Comparison of ENCODE assay signal across 17 cellular contexts in genomic region chr3:195180490-195181106, GRCh38.
A peak's percentile ranks its signal among the peaks of the same experiment; 100 is the strongest.
DNase-seq lines count a peak whose midpoint lies in the region; ATAC-seq, FAIRE-seq and TF ChIP-seq lines count a peak whose summit lies in the region.
"Had no signal": no experiment of that assay in that cellular context is flagged by ENCODE, and none has a peak within 500 bp of the region (broad histone marks: within the 10 kb centered on the region; RNA-seq: fewer than 3 reads in every experiment).

No MANE protein-coding gene starts in this region.

- BruUV-seq in HepG2 (replicated peaks; lab: Mats Ljungman, UMichigan), result no TSS peak

- TF ChIP-seq POLR2A in breast epithelium (IDR thresholded peaks at IDR 0.05) (no peak), HepG2 (IDR thresholded peaks at IDR 0.05; ENCODE audit: insufficient read depth in 1 of 2, low read depth in 2 of 2, low read length in 2 of 2) (no peak), spleen (IDR thresholded peaks at IDR 0.05) (no peak)

- TF ChIP-seq EP300 in Ishikawa (IDR thresholded peaks at IDR 0.05; ENCODE audit: borderline replicate concordance) (peak; percentile 34; the same call in 1 of the 2 replicates), HepG2 (IDR thresholded peaks at IDR 0.05; ENCODE audit: low read depth in 2 of 2, low read length in 2 of 2) (no peak), HepG2 (CRISPR knock-in tag; IDR thresholded peaks at IDR 0.05; ENCODE audit: borderline replicate concordance) (no peak)

- H2AFZ ChIP-seq in HepG2 (ENCODE audit: low read length), result no peak overlapping the region
- H2AFZ ChIP-seq: GM23248 had no signal

- WGBS in HepG2 (ENCODE audit: low lambda C conversion rate), result 88% methylated on average over 13 of the region's 17 CpGs
- WGBS in spleen, 5 donors, result 59 to 80% (median 69%) methylated on average over 15 to 17 of the region's 17 CpGs

- CTCF ChIA-PET in HepG2 (lab: Yijun Ruan, JAX; ENCODE audit: low intra/inter-chr PET ratio, low total read pairs), result no interaction called here

- no peak overlapping the region for H3K9ac ChIP-seq in HepG2 (ENCODE audit: insufficient read depth, low read depth, low read length)
- H3K9ac ChIP-seq: GM23248, KMS-11 had no signal

- no peaks in the 10 kb centered on the region for H3K36me3 ChIP-seq in breast epithelium
- H3K36me3 ChIP-seq in HepG2 (replicated peaks in 1 of 2; ENCODE audit: control insufficient read depth in 1 of 2, insufficient read depth in 2 of 2, low read length in 2 of 2), result no peaks in the 10 kb centered on the region; a peak in 2 of 5 replicates
- peaks cover 0 to under 1% (median 0%) of the 10 kb centered on the region in 6 donors for H3K36me3 ChIP-seq in spleen

- H3K9me3 ChIP-seq in breast epithelium (no peaks in the 10 kb centered on the region), HepG2 (ENCODE audit: low read length) (no peaks in the 10 kb centered on the region), spleen (no peaks in the 10 kb centered on the region)

- H3K79me2 ChIP-seq in HepG2 (ENCODE audit: insufficient read depth, low read length), result no peaks in the 10 kb centered on the region

- in situ Hi-C loops in HepG2 (cut with HindIII; ENCODE audit: extremely low pct_ligation_motif_present, low pct_unique_long_range_greater_than_20kb), result no loop called here

- H3K4me2 ChIP-seq in HepG2 (ENCODE audit: low read depth, low read length), result no peak overlapping the region
- H3K4me2 ChIP-seq: KMS-11 had no signal

- intact Hi-C loops in breast epithelium (cut with DNase I; ENCODE audit: low total_unique reads) (no loop called here), HepG2 (cut with micrococcal nuclease; ENCODE audit: unreplicated experiment) (no loop called here), spleen (cut with DNase I; ENCODE audit: low total_unique reads) (no loop called here)

- no peaks in the 10 kb centered on the region for H3K4me1 ChIP-seq in breast epithelium
- H3K4me1 ChIP-seq in HepG2 (ENCODE audit: insufficient read depth, low read length), result peaks cover 39% of the 10 kb centered on the region
- H3K4me1 ChIP-seq in spleen, result peaks cover 5 to 63% (median 36%) of the 10 kb centered on the region in 6 donors

- FAIRE-seq in HepG2 (lab: Jason Lieb, UNC), result no peak
- FAIRE-seq: colon had no signal

- TF ChIP-seq CTCF in breast epithelium (IDR thresholded peaks at IDR 0.05) (no peak), HepG2 (CRISPR knock-in tag; IDR thresholded peaks at IDR 0.05) (no peak), spleen (IDR thresholded peaks at IDR 0.05 in 8 of 11, conservative IDR thresholded peaks at IDR 0.05 in 3 of 11) (no peak)

- ATAC-seq in HepG2 (no peak), HG03095 (IDR thresholded peaks at IDR 0.05; ENCODE audit: unreplicated experiment) (no peak)
- ATAC-seq: CD8-positive, alpha-beta T cell; stimulated activated memory B cell treated with anti-CD40 and anti-IgM and Interleukin-4, amounts not matched to agents 10 μg/mL and 1 μg/mL and 100 μg/mL, for 72 hours; T-cell had no signal

- H3K27ac ChIP-seq in breast epithelium (peak overlapping the region; percentile 21 to 83), HepG2 (ENCODE audit: extremely low read length, insufficient read depth, low read length) (no peak overlapping the region), spleen (peak overlapping the region; percentile 23 to 70 (median 34))
- H3K27ac ChIP-seq: GM23248, KMS-11 had no signal

- POLR2A ChIA-PET in HepG2 (lab: Yijun Ruan, JAX), result no interaction called here

- DNase-seq in breast epithelium (ENCODE audit: low spot score in 2 of 2) (no peak), HepG2 (ENCODE audit: low spot score) (no peak), spleen (no peak), germinal center (ENCODE audit: low spot score) (no peak), amniotic stem cell (lab: John Stamatoyannopoulos, UW) (no peak)
- DNase-seq: activated CD4-positive, CD25-positive, alpha-beta regulatory T cell; activated naive CD8-positive, alpha-beta T cell treated with anti-CD3 and anti-CD28 coated beads for 36 hours; CD8-positive, alpha-beta T cell; GM23248; NCI-H1436 treated with DMSO at 0.1 percent for 48 hours; NCI-H524; T-cell had no signal

- H3K4me3 ChIP-seq in breast epithelium, result no peak overlapping the region
- no peak overlapping the region for H3K4me3 ChIP-seq in HepG2 (replicated peaks in 1 of 3; ENCODE audit: insufficient read depth in 1 of 3, low read depth in 2 of 3, low read length in 3 of 3)
- no peak overlapping the region for H3K4me3 ChIP-seq in spleen
- H3K4me3 ChIP-seq: GM23248 had no signal

- no peaks in the 10 kb centered on the region for H4K20me1 ChIP-seq in HepG2 (ENCODE audit: insufficient read depth, low read length)

- H3K27me3 ChIP-seq in breast epithelium, result no peaks in the 10 kb centered on the region
- no peaks in the 10 kb centered on the region for H3K27me3 ChIP-seq in HepG2 (ENCODE audit: control insufficient read depth in 1 of 2, insufficient read depth in 2 of 2, low read length in 2 of 2)
- H3K27me3 ChIP-seq in spleen (replicated peaks in 1 of 7), result no peaks in the 10 kb centered on the region

- TF ChIP-seq RAD21 in Ishikawa (IDR thresholded peaks at IDR 0.05; ENCODE audit: low read depth), result peak; percentile 0; the same call in 1 of the 2 replicates
- no peak for TF ChIP-seq RAD21 in HepG2 (CRISPR knock-in tag; IDR thresholded peaks at IDR 0.05)

TF ChIP-seq in Ishikawa, 13 proteins besides CTCF, POLR2A, EP300 and RAD21:
- TF ChIP-seq, protein P1, sequence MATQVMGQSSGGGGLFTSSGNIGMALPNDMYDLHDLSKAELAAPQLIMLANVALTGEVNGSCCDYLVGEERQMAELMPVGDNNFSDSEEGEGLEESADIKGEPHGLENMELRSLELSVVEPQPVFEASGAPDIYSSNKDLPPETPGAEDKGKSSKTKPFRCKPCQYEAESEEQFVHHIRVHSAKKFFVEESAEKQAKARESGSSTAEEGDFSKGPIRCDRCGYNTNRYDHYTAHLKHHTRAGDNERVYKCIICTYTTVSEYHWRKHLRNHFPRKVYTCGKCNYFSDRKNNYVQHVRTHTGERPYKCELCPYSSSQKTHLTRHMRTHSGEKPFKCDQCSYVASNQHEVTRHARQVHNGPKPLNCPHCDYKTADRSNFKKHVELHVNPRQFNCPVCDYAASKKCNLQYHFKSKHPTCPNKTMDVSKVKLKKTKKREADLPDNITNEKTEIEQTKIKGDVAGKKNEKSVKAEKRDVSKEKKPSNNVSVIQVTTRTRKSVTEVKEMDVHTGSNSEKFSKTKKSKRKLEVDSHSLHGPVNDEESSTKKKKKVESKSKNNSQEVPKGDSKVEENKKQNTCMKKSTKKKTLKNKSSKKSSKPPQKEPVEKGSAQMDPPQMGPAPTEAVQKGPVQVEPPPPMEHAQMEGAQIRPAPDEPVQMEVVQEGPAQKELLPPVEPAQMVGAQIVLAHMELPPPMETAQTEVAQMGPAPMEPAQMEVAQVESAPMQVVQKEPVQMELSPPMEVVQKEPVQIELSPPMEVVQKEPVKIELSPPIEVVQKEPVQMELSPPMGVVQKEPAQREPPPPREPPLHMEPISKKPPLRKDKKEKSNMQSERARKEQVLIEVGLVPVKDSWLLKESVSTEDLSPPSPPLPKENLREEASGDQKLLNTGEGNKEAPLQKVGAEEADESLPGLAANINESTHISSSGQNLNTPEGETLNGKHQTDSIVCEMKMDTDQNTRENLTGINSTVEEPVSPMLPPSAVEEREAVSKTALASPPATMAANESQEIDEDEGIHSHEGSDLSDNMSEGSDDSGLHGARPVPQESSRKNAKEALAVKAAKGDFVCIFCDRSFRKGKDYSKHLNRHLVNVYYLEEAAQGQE (IDR thresholded peaks at IDR 0.05; ENCODE audit: low read depth), result no peak
- 0 out of 2 replicates have a peak, but pooled peaks have one; percentile 46 for TF ChIP-seq ZBTB7A (IDR thresholded peaks at IDR 0.05; ENCODE audit: low read depth)
TF ChIP-seq in Ishikawa: peak in this region for 1.

TF ChIP-seq in HepG2, 621 proteins besides CTCF, POLR2A, EP300 and RAD21:
- TF ChIP-seq PITX1 (CRISPR knock-in tag; IDR thresholded peaks at IDR 0.05) (no peak), ZBTB33 (CRISPR knock-in tag; IDR thresholded peaks at IDR 0.05) (peak; percentile 54; the same call in 1 of the 2 replicates)
TF ChIP-seq in HepG2: peak in this region for 1.
